ENCODE assay signal across 8 cellular contexts in the genomic region with DNA sequence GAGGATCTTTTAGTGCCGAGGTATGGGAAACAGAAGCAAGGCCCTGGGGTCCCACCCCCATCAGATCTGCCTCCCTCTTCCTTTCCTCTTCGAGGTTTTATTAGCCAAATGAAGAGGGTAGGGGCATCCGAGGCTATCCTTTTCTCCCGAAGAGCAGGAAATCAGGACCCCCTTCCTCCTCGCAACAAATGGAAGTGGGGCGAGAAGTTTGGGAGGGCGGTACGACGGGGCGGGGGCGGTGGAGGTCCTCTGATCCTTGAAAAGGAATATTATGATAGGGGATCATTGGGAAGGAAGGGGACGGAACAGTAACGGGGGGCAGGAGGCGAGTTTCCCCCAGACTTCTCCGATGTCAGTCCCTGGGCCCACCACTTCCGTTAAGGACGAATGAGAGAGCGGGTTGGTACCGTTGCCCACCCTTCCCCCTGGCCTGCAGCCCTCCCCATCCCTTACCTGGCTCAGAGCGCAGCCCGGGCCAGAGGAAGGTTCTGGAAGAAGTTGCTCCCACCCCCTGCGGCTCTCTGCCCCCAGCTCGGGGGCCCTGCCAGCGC. TPM values are rescaled to one million over a fixed set of nuclear protein-coding genes. Genes with fewer than 3 reads are reported as not detected.
DNase-seq lines count a peak whose midpoint lies in the region; ATAC-seq and TF ChIP-seq lines count a peak whose summit lies in the region.

No MANE protein-coding gene starts in this region.

- no peak overlapping the region for H2AK5ac ChIP-seq in IMR-90 (ENCODE audit: low read depth, low read length)

- in situ Hi-C loops in IMR-90 (cut with MboI; ENCODE audit: low sequenced_read_pairs), result no loop called here

- CTCF ChIA-PET in IMR-90 (lab: Yijun Ruan, JAX), result interaction anchor here (0.6 kb wide), 1 partner anchor 41 kb away, joined by 3 read pairs; no protein-coding TSS in a partner anchor

- DNase-seq in IMR-90, result no peak
- no peak for DNase-seq in colonic mucosa
- no peak for DNase-seq in neural crest cell (ENCODE audit: low read depth, low spot score)
- DNase-seq in NCI-H1694 (lab: John Stamatoyannopoulos, UW), result no peak
- DNase-seq in sciatic nerve (ENCODE audit: low spot score), result no peak
- no peak for DNase-seq in NK-92 treated with Interleukin-12 subunit alpha and Interleukin-12 subunit beta, amount 100 ng/mL, for 24 hours (lab: John Stamatoyannopoulos, UW)

- no peaks in the 10 kb centered on the region for H3K36me3 ChIP-seq in BLaER1
- no peaks in the 10 kb centered on the region for H3K36me3 ChIP-seq in IMR-90 (ENCODE audit: control insufficient read depth, insufficient read depth, low read length)
- H3K36me3 ChIP-seq in colonic mucosa, result no peaks in the 10 kb centered on the region

- no peak for TF ChIP-seq CTCF in IMR-90 (conservative IDR thresholded peaks at IDR 0.05; ENCODE audit: low read depth, low read length)
- no peak for TF ChIP-seq CTCF in colonic mucosa (IDR thresholded peaks at IDR 0.05)
- TF ChIP-seq CTCF in neural crest cell (conservative IDR thresholded peaks at IDR 0.05), result no peak

- no peak overlapping the region for H3K4ac ChIP-seq in IMR-90 (ENCODE audit: low read depth, low read length)

- H2AK9ac ChIP-seq in IMR-90 (replicated peaks; ENCODE audit: low read depth, low read length, poor library complexity), result no peak overlapping the region

- H3K9ac ChIP-seq in BLaER1 (no peak overlapping the region), IMR-90 (ENCODE audit: low read depth, low read length) (no peak overlapping the region), colonic mucosa (ENCODE audit: low read depth in 2 of 2, low read length in 2 of 2) (no peak overlapping the region)

- H3K27me3 ChIP-seq in BLaER1, result peaks cover 36% of the 10 kb centered on the region
- peaks cover 68% of the 10 kb centered on the region for H3K27me3 ChIP-seq in IMR-90 (ENCODE audit: control insufficient read depth, insufficient read depth, low read length)
- H3K27me3 ChIP-seq in colonic mucosa, result peaks cover 27% of the 10 kb centered on the region

- H4K20me1 ChIP-seq in BLaER1 (no peaks in the 10 kb centered on the region), IMR-90 (ENCODE audit: insufficient read depth, low read length) (no peaks in the 10 kb centered on the region)

- H2BK20ac ChIP-seq in IMR-90 (ENCODE audit: low read depth, low read length), result no peak overlapping the region

- H3K9me1 ChIP-seq in IMR-90 (ENCODE audit: insufficient read depth, low read length), result no peaks in the 10 kb centered on the region; the same call in 1 of the 2 replicates

- H3K27ac ChIP-seq in BLaER1 (no peak overlapping the region), IMR-90 (ENCODE audit: insufficient read depth, low read length) (no peak overlapping the region), colonic mucosa (no peak overlapping the region)

- WGBS in IMR-90 (ENCODE audit: extremely low coverage in 2 of 2, insufficient read length in 1 of 2), 2 experiments, result 0% methylated on average over 3 of the region's 24 CpGs; no CpG with 5 or more reads in 1 of the 2 experiments

- H3K9me3 ChIP-seq in BLaER1 (no peaks in the 10 kb centered on the region), IMR-90 (ENCODE audit: control insufficient read depth, insufficient read depth, low read length) (no peaks in the 10 kb centered on the region), colonic mucosa (no peaks in the 10 kb centered on the region)

- H3K18ac ChIP-seq in IMR-90 (ENCODE audit: low read depth, low read length), result no peak overlapping the region

- no TSS peak for BruUV-seq in IMR-90 (replicated peaks; lab: Mats Ljungman, UMichigan)

- no peak overlapping the region for H4K5ac ChIP-seq in IMR-90 (ENCODE audit: low read depth, low read length)

- H3K9me3 Mint-ChIP-seq in neural crest cell, result no peaks in the 10 kb centered on the region

- H3K36me3 Mint-ChIP-seq in neural crest cell (ENCODE audit: low read depth), result no peaks in the 10 kb centered on the region

- no peak overlapping the region for H2BK5ac ChIP-seq in IMR-90 (ENCODE audit: low read depth, low read length, poor library complexity, severe bottlenecking)

- peak overlapping the region; percentile 7 for H2AFZ ChIP-seq in IMR-90 (replicated peaks; ENCODE audit: low read length, poor library complexity)

- no peak for TF ChIP-seq POLR2A in IMR-90 (IDR thresholded peaks at IDR 0.05; ENCODE audit: low read depth, low read length)

- peak overlapping the region; percentile 88 for H3K4me3 Mint-ChIP-seq in neural crest cell

- H3K56ac ChIP-seq in IMR-90 (ENCODE audit: extremely low read depth, insufficient read depth, low read length), result no peak overlapping the region

- H3K27me3 Mint-ChIP-seq in neural crest cell (ENCODE audit: low read depth), result peaks cover 51% of the 10 kb centered on the region

- peaks cover 83% of the 10 kb centered on the region for H3K4me1 ChIP-seq in BLaER1
- no peaks in the 10 kb centered on the region; the same call in 1 of the 2 replicates for H3K4me1 ChIP-seq in IMR-90 (ENCODE audit: control insufficient read depth, insufficient read depth, low read length)
- H3K4me1 ChIP-seq in colonic mucosa, result peaks cover 15% of the 10 kb centered on the region

- peak overlapping the region; percentile 66 for H3K4me3 ChIP-seq in BLaER1
- no peak overlapping the region for H3K4me3 ChIP-seq in IMR-90 (ENCODE audit: insufficient read depth, low read depth, low read length)
- peak overlapping the region; percentile 49 for H3K4me3 ChIP-seq in colonic mucosa

- H3K79me1 ChIP-seq in IMR-90 (ENCODE audit: low read depth in 1 of 2, low read length in 2 of 2), result no peaks in the 10 kb centered on the region

- ATAC-seq in IMR-90 (ENCODE audit: low read depth), result peak; percentile 3
- no peak for ATAC-seq in sciatic nerve
- no peak for ATAC-seq in GM19395 (IDR thresholded peaks at IDR 0.05; ENCODE audit: unreplicated experiment)

- H4K8ac ChIP-seq in IMR-90 (ENCODE audit: low read depth in 2 of 2, low read length in 2 of 2), result no peak overlapping the region

- dilution Hi-C loops in IMR-90 (cut with HindIII; ENCODE audit: low sequenced_read_pairs, unreplicated experiment), result no loop called here

- TF ChIP-seq RAD21 in IMR-90 (IDR thresholded peaks at IDR 0.05; ENCODE audit: low read length), result no peak

- no peak overlapping the region for H3K14ac ChIP-seq in IMR-90 (replicated peaks; ENCODE audit: low read depth, low read length)

- H4K91ac ChIP-seq in IMR-90 (ENCODE audit: insufficient read depth, low read depth, low read length), result no peak overlapping the region

- H3K4me2 ChIP-seq in BLaER1 (peak overlapping the region; percentile 96), IMR-90 (ENCODE audit: low read depth, low read length) (peak overlapping the region; percentile 6; the same call in 1 of the 2 replicates)

- POLR2A ChIA-PET in IMR-90 (lab: Charles Lee; ENCODE audit: unreplicated experiment), result no interaction called here

- intact Hi-C loops in IMR-90 (cut with micrococcal nuclease) (no loop called here), colonic mucosa (cut with DNase I) (no loop called here), sciatic nerve (cut with DNase I) (no loop called here)

- H2BK15ac ChIP-seq in IMR-90 (ENCODE audit: low read depth, low read length), result no peak overlapping the region

- H3K23ac ChIP-seq in IMR-90 (ENCODE audit: low read depth, low read length), result no peak overlapping the region

- no peak overlapping the region for H3K27ac Mint-ChIP-seq in neural crest cell (ENCODE audit: unreplicated experiment)

- peaks cover 48% of the 10 kb centered on the region for H3K4me1 Mint-ChIP-seq in neural crest cell

- H2BK120ac ChIP-seq in IMR-90 (ENCODE audit: low read depth, low read length), result no peak overlapping the region

TF ChIP-seq in IMR-90, 13 proteins besides CTCF, POLR2A, EP300 and RAD21:
- TF ChIP-seq, protein P1, sequence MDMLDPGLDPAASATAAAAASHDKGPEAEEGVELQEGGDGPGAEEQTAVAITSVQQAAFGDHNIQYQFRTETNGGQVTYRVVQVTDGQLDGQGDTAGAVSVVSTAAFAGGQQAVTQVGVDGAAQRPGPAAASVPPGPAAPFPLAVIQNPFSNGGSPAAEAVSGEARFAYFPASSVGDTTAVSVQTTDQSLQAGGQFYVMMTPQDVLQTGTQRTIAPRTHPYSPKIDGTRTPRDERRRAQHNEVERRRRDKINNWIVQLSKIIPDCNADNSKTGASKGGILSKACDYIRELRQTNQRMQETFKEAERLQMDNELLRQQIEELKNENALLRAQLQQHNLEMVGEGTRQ (IDR thresholded peaks at IDR 0.05; ENCODE audit: low read depth, low read length), result no peak
- no peak for TF ChIP-seq CHD1 (IDR thresholded peaks at IDR 0.05; ENCODE audit: low read depth, low read length)
TF ChIP-seq in IMR-90: peak in this region for 0.

RNA-seq across cellular contexts. Expression of a gene that starts 0.3 kb away (rescaled TPM):
- total RNA-seq in IMR-90 (2012; rRNA removed) (not detected in 2 replicates), colonic mucosa (1 to 10 TPM; 1.4 to 2.5 TPM), neural crest cell (4.3 and 4.5 TPM in 2 replicates), sciatic nerve (0.40 TPM)
- polyA plus RNA-seq in IMR-90 (2012; rRNA removed), result 0.05 TPM in 1 of 2 replicates, not detected in the other
- polyA plus RNA-seq in IMR-90 (2012; cell fraction: cytosol; rRNA removed), result 0.01 TPM in 1 of 2 replicates, not detected in the other
- polyA plus RNA-seq in IMR-90 (2012; cell fraction: nucleus; rRNA removed; ENCODE audit: low replicate concordance), result 0.03 TPM in 2 replicates

RNA-seq across cellular contexts. Expression of a gene that starts 37.1 kb away (rescaled TPM):
- total RNA-seq in IMR-90 (2012; rRNA removed) (98.9 and 118 TPM in 2 replicates), colonic mucosa (10 to 100 TPM; 88.0 to 95.0 TPM), neural crest cell (195 and 205 TPM in 2 replicates), sciatic nerve (125 TPM)
- 85.9 and 89.5 TPM in 2 replicates for polyA plus RNA-seq in IMR-90 (2012; rRNA removed)
- polyA plus RNA-seq in IMR-90 (2012; cell fraction: cytosol; rRNA removed), result 35.6 and 57.4 TPM in 2 replicates
- polyA plus RNA-seq in IMR-90 (2012; cell fraction: nucleus; rRNA removed; ENCODE audit: low replicate concordance), result 192 and 276 TPM in 2 replicates
